ENCODE assay signal across 1 cellular context in the genomic region with DNA sequence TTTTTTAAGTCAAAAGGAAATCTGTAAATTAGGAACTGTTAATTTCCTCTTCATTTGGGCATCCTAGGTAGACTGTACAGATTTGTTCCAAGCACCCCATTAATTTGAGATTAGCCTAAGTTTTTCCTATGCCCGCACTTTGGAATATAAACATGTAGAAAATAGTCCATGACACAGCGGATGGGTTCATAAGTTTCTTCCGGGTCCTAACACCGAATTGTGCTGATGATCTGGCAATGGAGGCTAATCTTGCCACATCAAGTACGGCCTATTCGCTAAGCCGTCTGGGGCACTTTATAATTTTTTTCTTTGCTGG.
A peak's percentile ranks its signal among the peaks of the same experiment; 100 is the strongest.
TF ChIP-seq lines count a peak whose summit lies in the region.

No MANE protein-coding gene starts in this region.

TF ChIP-seq in K562, 482 proteins besides CTCF, POLR2A, EP300 and RAD21 (continued from another document):
- TF ChIP-seq, protein P1, sequence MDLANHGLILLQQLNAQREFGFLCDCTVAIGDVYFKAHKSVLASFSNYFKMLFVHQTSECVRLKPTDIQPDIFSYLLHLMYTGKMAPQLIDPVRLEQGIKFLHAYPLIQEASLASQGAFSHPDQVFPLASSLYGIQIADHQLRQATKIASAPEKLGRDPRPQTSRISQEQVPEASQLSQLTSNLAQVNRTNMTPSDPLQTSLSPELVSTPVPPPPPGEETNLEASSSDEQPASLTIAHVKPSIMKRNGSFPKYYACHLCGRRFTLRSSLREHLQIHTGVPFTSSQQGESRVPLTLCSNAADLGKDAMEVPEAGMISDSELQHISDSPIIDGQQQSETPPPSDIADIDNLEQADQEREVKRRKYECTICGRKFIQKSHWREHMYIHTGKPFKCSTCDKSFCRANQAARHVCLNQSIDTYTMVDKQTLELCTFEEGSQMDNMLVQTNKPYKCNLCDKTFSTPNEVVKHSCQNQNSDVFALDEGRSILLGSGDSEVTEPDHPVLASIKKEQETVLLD (IDR thresholded peaks at IDR 0.05) = 0 out of 2 replicates have a peak, but pooled peaks have one; percentile 13
- TF ChIP-seq CEBPG (CRISPR knock-in tag; IDR thresholded peaks at IDR 0.05) (0 out of 2 replicates have a peak, but pooled peaks have one; percentile 13), CEBPG (tag; conservative IDR thresholded peaks at IDR 0.05 in 1 of 2, IDR thresholded peaks at IDR 0.05 in 1 of 2) (peak in 1 of 2 experiments; percentile 60; a peak in 2 of 4 replicates), PHF8 (IDR thresholded peaks at IDR 0.05; ENCODE audit: borderline replicate concordance, low read length) (0 out of 2 replicates have a peak, but pooled peaks have one; percentile 41), GATAD2B (IDR thresholded peaks at IDR 0.05; ENCODE audit: borderline replicate concordance) (0 out of 2 replicates have a peak, but pooled peaks have one; percentile 20), SMARCE1 (IDR thresholded peaks at IDR 0.05) (0 out of 2 replicates have a peak, but pooled peaks have one; percentile 18), NFE2 (IDR thresholded peaks at IDR 0.05; ENCODE audit: low read depth) (0 out of 2 replicates have a peak, but pooled peaks have one; percentile 20), NFATC3 (IDR thresholded peaks at IDR 0.05) (0 out of 2 replicates have a peak, but pooled peaks have one; percentile 34), MECOM (CRISPR knock-in tag; IDR thresholded peaks at IDR 0.05) (no peak), ZNF316 (IDR thresholded peaks at IDR 0.05) (peak; percentile 49), BRD9 (IDR thresholded peaks at IDR 0.05; ENCODE audit: low read depth, partially characterized antibody) (peak; percentile 72), CC2D1A (IDR thresholded peaks at IDR 0.05) (peak; percentile 29; the same call in 1 of the 2 replicates), MAFG (tag; conservative IDR thresholded peaks at IDR 0.05) (peak; percentile 37), EHMT2 (IDR thresholded peaks at IDR 0.05) (0 out of 2 replicates have a peak, but pooled peaks have one; percentile 40), XRCC3 (IDR thresholded peaks at IDR 0.05) (no peak), NFRKB (IDR thresholded peaks at IDR 0.05; ENCODE audit: low read depth) (peak; percentile 61; the same call in 1 of the 2 replicates), SIN3A (IDR thresholded peaks at IDR 0.05; ENCODE audit: borderline replicate concordance in 2 of 2, control insufficient read depth in 1 of 2, low read depth in 2 of 2, low read length in 2 of 2) (no peak), NR3C1 (CRISPR knock-in tag; IDR thresholded peaks at IDR 0.05) (no peak), FOXM1 (IDR thresholded peaks at IDR 0.05; ENCODE audit: low read depth) (0 out of 2 replicates have a peak, but pooled peaks have one; percentile 28), FOXM1 (CRISPR knock-in tag; IDR thresholded peaks at IDR 0.05; ENCODE audit: low read depth) (no peak), MAFK (IDR thresholded peaks at IDR 0.05; ENCODE audit: low read length) (peak; percentile 13; the same call in 1 of the 2 replicates), FOXK2 (conservative IDR thresholded peaks at IDR 0.05 in 1 of 2, IDR thresholded peaks at IDR 0.05 in 1 of 2; ENCODE audit: low read depth in 2 of 2) (peak; percentile 10 to 71; a peak in 2 of 4 replicates), ZNF384 (IDR thresholded peaks at IDR 0.05; ENCODE audit: low read depth, low read length) (peak; percentile 21; the same call in 1 of the 2 replicates)
- TF ChIP-seq, protein P2, sequence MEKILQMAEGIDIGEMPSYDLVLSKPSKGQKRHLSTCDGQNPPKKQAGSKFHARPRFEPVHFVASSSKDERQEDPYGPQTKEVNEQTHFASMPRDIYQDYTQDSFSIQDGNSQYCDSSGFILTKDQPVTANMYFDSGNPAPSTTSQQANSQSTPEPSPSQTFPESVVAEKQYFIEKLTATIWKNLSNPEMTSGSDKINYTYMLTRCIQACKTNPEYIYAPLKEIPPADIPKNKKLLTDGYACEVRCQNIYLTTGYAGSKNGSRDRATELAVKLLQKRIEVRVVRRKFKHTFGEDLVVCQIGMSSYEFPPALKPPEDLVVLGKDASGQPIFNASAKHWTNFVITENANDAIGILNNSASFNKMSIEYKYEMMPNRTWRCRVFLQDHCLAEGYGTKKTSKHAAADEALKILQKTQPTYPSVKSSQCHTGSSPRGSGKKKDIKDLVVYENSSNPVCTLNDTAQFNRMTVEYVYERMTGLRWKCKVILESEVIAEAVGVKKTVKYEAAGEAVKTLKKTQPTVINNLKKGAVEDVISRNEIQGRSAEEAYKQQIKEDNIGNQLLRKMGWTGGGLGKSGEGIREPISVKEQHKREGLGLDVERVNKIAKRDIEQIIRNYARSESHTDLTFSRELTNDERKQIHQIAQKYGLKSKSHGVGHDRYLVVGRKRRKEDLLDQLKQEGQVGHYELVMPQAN (IDR thresholded peaks at IDR 0.05; ENCODE audit: borderline replicate concordance) = no peak
- TF ChIP-seq, protein P3, sequence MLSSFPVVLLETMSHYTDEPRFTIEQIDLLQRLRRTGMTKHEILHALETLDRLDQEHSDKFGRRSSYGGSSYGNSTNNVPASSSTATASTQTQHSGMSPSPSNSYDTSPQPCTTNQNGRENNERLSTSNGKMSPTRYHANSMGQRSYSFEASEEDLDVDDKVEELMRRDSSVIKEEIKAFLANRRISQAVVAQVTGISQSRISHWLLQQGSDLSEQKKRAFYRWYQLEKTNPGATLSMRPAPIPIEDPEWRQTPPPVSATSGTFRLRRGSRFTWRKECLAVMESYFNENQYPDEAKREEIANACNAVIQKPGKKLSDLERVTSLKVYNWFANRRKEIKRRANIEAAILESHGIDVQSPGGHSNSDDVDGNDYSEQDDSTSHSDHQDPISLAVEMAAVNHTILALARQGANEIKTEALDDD (IDR thresholded peaks at IDR 0.05) = no peak; the same call in 1 of the 2 replicates
- TF ChIP-seq, protein P4, sequence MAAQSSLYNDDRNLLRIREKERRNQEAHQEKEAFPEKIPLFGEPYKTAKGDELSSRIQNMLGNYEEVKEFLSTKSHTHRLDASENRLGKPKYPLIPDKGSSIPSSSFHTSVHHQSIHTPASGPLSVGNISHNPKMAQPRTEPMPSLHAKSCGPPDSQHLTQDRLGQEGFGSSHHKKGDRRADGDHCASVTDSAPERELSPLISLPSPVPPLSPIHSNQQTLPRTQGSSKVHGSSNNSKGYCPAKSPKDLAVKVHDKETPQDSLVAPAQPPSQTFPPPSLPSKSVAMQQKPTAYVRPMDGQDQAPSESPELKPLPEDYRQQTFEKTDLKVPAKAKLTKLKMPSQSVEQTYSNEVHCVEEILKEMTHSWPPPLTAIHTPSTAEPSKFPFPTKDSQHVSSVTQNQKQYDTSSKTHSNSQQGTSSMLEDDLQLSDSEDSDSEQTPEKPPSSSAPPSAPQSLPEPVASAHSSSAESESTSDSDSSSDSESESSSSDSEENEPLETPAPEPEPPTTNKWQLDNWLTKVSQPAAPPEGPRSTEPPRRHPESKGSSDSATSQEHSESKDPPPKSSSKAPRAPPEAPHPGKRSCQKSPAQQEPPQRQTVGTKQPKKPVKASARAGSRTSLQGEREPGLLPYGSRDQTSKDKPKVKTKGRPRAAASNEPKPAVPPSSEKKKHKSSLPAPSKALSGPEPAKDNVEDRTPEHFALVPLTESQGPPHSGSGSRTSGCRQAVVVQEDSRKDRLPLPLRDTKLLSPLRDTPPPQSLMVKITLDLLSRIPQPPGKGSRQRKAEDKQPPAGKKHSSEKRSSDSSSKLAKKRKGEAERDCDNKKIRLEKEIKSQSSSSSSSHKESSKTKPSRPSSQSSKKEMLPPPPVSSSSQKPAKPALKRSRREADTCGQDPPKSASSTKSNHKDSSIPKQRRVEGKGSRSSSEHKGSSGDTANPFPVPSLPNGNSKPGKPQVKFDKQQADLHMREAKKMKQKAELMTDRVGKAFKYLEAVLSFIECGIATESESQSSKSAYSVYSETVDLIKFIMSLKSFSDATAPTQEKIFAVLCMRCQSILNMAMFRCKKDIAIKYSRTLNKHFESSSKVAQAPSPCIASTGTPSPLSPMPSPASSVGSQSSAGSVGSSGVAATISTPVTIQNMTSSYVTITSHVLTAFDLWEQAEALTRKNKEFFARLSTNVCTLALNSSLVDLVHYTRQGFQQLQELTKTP (IDR thresholded peaks at IDR 0.05; ENCODE audit: low read depth in 1 of 2, partially characterized antibody in 2 of 2) = peak in 1 of 2 experiments; percentile 70
- TF ChIP-seq, protein P5, sequence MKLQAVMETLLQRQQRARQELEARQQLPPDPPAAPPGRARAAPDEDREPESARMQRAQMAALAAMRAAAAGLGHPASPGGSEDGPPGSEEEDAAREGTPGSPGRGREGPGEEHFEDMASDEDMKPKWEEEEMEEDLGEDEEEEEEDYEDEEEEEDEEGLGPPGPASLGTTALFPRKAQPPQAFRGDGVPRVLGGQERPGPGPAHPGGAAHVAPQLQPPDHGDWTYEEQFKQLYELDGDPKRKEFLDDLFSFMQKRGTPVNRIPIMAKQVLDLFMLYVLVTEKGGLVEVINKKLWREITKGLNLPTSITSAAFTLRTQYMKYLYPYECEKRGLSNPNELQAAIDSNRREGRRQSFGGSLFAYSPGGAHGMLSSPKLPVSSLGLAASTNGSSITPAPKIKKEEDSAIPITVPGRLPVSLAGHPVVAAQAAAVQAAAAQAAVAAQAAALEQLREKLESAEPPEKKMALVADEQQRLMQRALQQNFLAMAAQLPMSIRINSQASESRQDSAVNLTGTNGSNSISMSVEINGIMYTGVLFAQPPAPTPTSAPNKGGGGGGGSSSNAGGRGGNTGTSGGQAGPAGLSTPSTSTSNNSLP (IDR thresholded peaks at IDR 0.05; ENCODE audit: borderline replicate concordance, low read depth, low read length) = 0 out of 2 replicates have a peak, but pooled peaks have one; percentile 48
